Comparison of ENCODE assay signal across 13 cellular contexts in genomic region chr11:877565-877964, GRCh38. TPM values are rescaled to one million over a fixed set of nuclear protein-coding genes. Genes with fewer than 3 reads are reported as not detected.
DNase-seq lines count a peak whose midpoint lies in the region; ATAC-seq and TF ChIP-seq lines count a peak whose summit lies in the region.
"Had no signal": no experiment of that assay in that cellular context is flagged by ENCODE, and none has a peak within 500 bp of the region (broad histone marks: within the 10 kb centered on the region; RNA-seq: fewer than 3 reads in every experiment).

No MANE protein-coding gene starts in this region.

- H3K4ac ChIP-seq in IMR-90 (ENCODE audit: low read depth, low read length) = no peak overlapping the region
- H3K4ac ChIP-seq in neuronal stem cell (ENCODE audit: low read length) = no peak overlapping the region

- POLR2A ChIA-PET in IMR-90 (lab: Charles Lee; ENCODE audit: unreplicated experiment) = no interaction called here

- TF ChIP-seq CTCF in IMR-90 (conservative IDR thresholded peaks at IDR 0.05; ENCODE audit: low read depth, low read length) = no peak
- TF ChIP-seq CTCF in upper lobe of right lung (IDR thresholded peaks at IDR 0.05) = no peak
- TF ChIP-seq CTCF in psoas muscle (IDR thresholded peaks at IDR 0.05) = no peak

- H3K36me3 ChIP-seq in IMR-90 (ENCODE audit: control insufficient read depth, insufficient read depth, low read length) (peaks cover 11% of the 10 kb centered on the region), neuronal stem cell (replicated peaks in 1 of 2; ENCODE audit: control insufficient read depth in 2 of 2, insufficient read depth in 2 of 2, low read length in 2 of 2) (peaks cover 30 to 54% of the 10 kb centered on the region in 2 donors), upper lobe of right lung (no peaks in the 10 kb centered on the region), psoas muscle (ENCODE audit: insufficient read depth in 1 of 2, low read depth in 1 of 2) (peaks cover 2 to 17% of the 10 kb centered on the region in 2 donors)

- H4K91ac ChIP-seq in IMR-90 (ENCODE audit: insufficient read depth, low read depth, low read length) (no peak overlapping the region), neuronal stem cell (ENCODE audit: low read depth, low read length, poor library complexity) (no peak overlapping the region)

- H3K27ac ChIP-seq in IMR-90 (ENCODE audit: insufficient read depth, low read length) (no peak overlapping the region), neuronal stem cell (replicated peaks; ENCODE audit: low read length) (no peak overlapping the region), upper lobe of right lung (no peak overlapping the region), psoas muscle (no peak overlapping the region)

- H3K27me3 ChIP-seq in IMR-90 (ENCODE audit: control insufficient read depth, insufficient read depth, low read length) (no peaks in the 10 kb centered on the region), neuronal stem cell (ENCODE audit: control insufficient read depth in 3 of 3, insufficient read depth in 3 of 3, low read depth in 1 of 3, low read length in 3 of 3) (no peaks in the 10 kb centered on the region), upper lobe of right lung (no peaks in the 10 kb centered on the region), psoas muscle (ENCODE audit: insufficient read depth in 3 of 3, low read length in 2 of 3) (no peaks in the 10 kb centered on the region)

- H2AFZ ChIP-seq in IMR-90 (replicated peaks; ENCODE audit: low read length, poor library complexity) = no peak overlapping the region
- H2AFZ ChIP-seq in neuronal stem cell (ENCODE audit: low read length) = no peak overlapping the region

- no peak overlapping the region for H3K4me3 ChIP-seq in IMR-90 (ENCODE audit: insufficient read depth, low read depth, low read length)
- peak overlapping the region in 1 of 2 donors; percentile 27 for H3K4me3 ChIP-seq in neuronal stem cell (ENCODE audit: low read length in 2 of 2)
- H3K4me3 ChIP-seq in upper lobe of right lung = no peak overlapping the region
- no peak overlapping the region for H3K4me3 ChIP-seq in psoas muscle

- H3K18ac ChIP-seq in IMR-90 (ENCODE audit: low read depth, low read length) = no peak overlapping the region
- H3K18ac ChIP-seq in neuronal stem cell (ENCODE audit: low read length) = no peak overlapping the region

- CTCF ChIA-PET in IMR-90 (lab: Yijun Ruan, JAX) = no interaction called here

- no peak overlapping the region for H2BK20ac ChIP-seq in IMR-90 (ENCODE audit: low read depth, low read length)

- WGBS in IMR-90 (ENCODE audit: extremely low coverage in 2 of 2, insufficient read length in 1 of 2), 2 experiments = 87% methylated on average over 3 of the region's 11 CpGs; no CpG with 5 or more reads in 1 of the 2 experiments
- WGBS in neuronal stem cell (ENCODE audit: extremely low coverage in 2 of 2, insufficient read length in 2 of 2, insufficient replicate concordance in 1 of 2), 2 donors = no CpG with 5 or more reads among the region's 11 CpGs
- 92 to 99% (median 94%) methylated on average over 8 to 11 of the region's 11 CpGs for WGBS in psoas muscle, 3 donors

- H3K79me1 ChIP-seq in IMR-90 (ENCODE audit: low read depth in 1 of 2, low read length in 2 of 2) (no peaks in the 10 kb centered on the region), neuronal stem cell (ENCODE audit: low read depth, low read length) (peaks cover 6% of the 10 kb centered on the region)

- no peak for TF ChIP-seq POLR2A in IMR-90 (IDR thresholded peaks at IDR 0.05; ENCODE audit: low read depth, low read length)

- H3K23ac ChIP-seq in IMR-90 (ENCODE audit: low read depth, low read length) = no peak overlapping the region
- H3K23ac ChIP-seq in neuronal stem cell (ENCODE audit: low read depth, low read length, poor library complexity) = no peak overlapping the region

- no TSS peak for BruUV-seq in IMR-90 (replicated peaks; lab: Mats Ljungman, UMichigan)

- no peak overlapping the region for H2AK5ac ChIP-seq in IMR-90 (ENCODE audit: low read depth, low read length)
- H2AK5ac ChIP-seq in neuronal stem cell (ENCODE audit: low read depth, low read length) = no peak overlapping the region

- H3K9me1 ChIP-seq in IMR-90 (ENCODE audit: insufficient read depth, low read length) = no peaks in the 10 kb centered on the region; the same call in 1 of the 2 replicates

- H2BK12ac ChIP-seq in neuronal stem cell (ENCODE audit: low read length) = no peak overlapping the region

- no peak overlapping the region for H3K14ac ChIP-seq in IMR-90 (replicated peaks; ENCODE audit: low read depth, low read length)
- H3K14ac ChIP-seq in neuronal stem cell (ENCODE audit: low read length) = no peak overlapping the region

- H4K5ac ChIP-seq in IMR-90 (ENCODE audit: low read depth, low read length) = no peak overlapping the region

- in situ Hi-C loops in IMR-90 (cut with MboI; ENCODE audit: low sequenced_read_pairs) = no loop called here

- H3K9me3 ChIP-seq in IMR-90 (ENCODE audit: control insufficient read depth, insufficient read depth, low read length) = no peaks in the 10 kb centered on the region
- no peaks in the 10 kb centered on the region for H3K9me3 ChIP-seq in neuronal stem cell (replicated peaks in 1 of 2; ENCODE audit: control insufficient read depth in 2 of 2, insufficient read depth in 1 of 2, low read depth in 1 of 2, low read length in 2 of 2)
- no peaks in the 10 kb centered on the region for H3K9me3 ChIP-seq in upper lobe of right lung
- H3K9me3 ChIP-seq in psoas muscle = no peaks in the 10 kb centered on the region

- no peak overlapping the region for H2BK120ac ChIP-seq in IMR-90 (ENCODE audit: low read depth, low read length)
- peak overlapping the region; percentile 47 for H2BK120ac ChIP-seq in neuronal stem cell (ENCODE audit: low read depth, low read length)

- H2BK15ac ChIP-seq in IMR-90 (ENCODE audit: low read depth, low read length) = no peak overlapping the region
- no peak overlapping the region for H2BK15ac ChIP-seq in neuronal stem cell (ENCODE audit: low read length)

- no peak overlapping the region for H3K9ac ChIP-seq in IMR-90 (ENCODE audit: low read depth, low read length)
- no peak overlapping the region for H3K9ac ChIP-seq in neuronal stem cell (ENCODE audit: low read depth, low read length, poor library complexity)

- dilution Hi-C loops in IMR-90 (cut with HindIII; ENCODE audit: low sequenced_read_pairs, unreplicated experiment) = no loop called here

- H3K4me2 ChIP-seq in IMR-90 (ENCODE audit: low read depth, low read length) (no peak overlapping the region), neuronal stem cell (ENCODE audit: insufficient read depth, low read length, poor library complexity, severe bottlenecking) (no peak overlapping the region)

- no peak overlapping the region for H4K8ac ChIP-seq in IMR-90 (ENCODE audit: low read depth in 2 of 2, low read length in 2 of 2)
- H4K8ac ChIP-seq in neuronal stem cell (ENCODE audit: low read depth, low read length) = no peak overlapping the region

- intact Hi-C loops in IMR-90 (cut with micrococcal nuclease) = no loop called here
- intact Hi-C loops in left ventricle myocardium superior (cut with micrococcal nuclease) = no loop called here
- intact Hi-C loops in upper lobe of right lung (cut with DNase I) = no loop called here
- intact Hi-C loops in psoas muscle (cut with DNase I) = no loop called here

- no peak overlapping the region for H2AK9ac ChIP-seq in IMR-90 (replicated peaks; ENCODE audit: low read depth, low read length, poor library complexity)

- H2BK5ac ChIP-seq in IMR-90 (ENCODE audit: low read depth, low read length, poor library complexity, severe bottlenecking) (no peak overlapping the region), neuronal stem cell (ENCODE audit: low read length) (no peak overlapping the region)

- DNase-seq in NCI-H1417 (lab: John Stamatoyannopoulos, UW) = peak in 2 of 3 experiments; percentile 12 to 31
- no peak for DNase-seq in NCI-H1417 treated with DMSO at 0.1 percent for 48 hours (lab: John Stamatoyannopoulos, UW)
- no peak for DNase-seq in IMR-90
- peak; percentile 38 to 46 for DNase-seq in activated CD4-positive, alpha-beta T cell treated with anti-CD3 and anti-CD28 coated beads, Interleukin-2, amount 50 U/mL, for 48 hours
- no peak for DNase-seq in neuronal stem cell (ENCODE audit: low spot score)
- no peak for DNase-seq in left ventricle myocardium superior
- no peak for DNase-seq in upper lobe of right lung
- no peak for DNase-seq in psoas muscle
- DNase-seq: 8988T, kidney, natural killer cell, NCI-H2107, Right ventricle myocardium superior had no signal

- no peaks in the 10 kb centered on the region; the same call in 1 of the 2 replicates for H4K20me1 ChIP-seq in IMR-90 (ENCODE audit: insufficient read depth, low read length)

- TF ChIP-seq RAD21 in IMR-90 (IDR thresholded peaks at IDR 0.05; ENCODE audit: low read length) = no peak

- H3K56ac ChIP-seq in IMR-90 (ENCODE audit: extremely low read depth, insufficient read depth, low read length) = no peak overlapping the region

- H3K4me1 ChIP-seq in IMR-90 (ENCODE audit: control insufficient read depth, insufficient read depth, low read length) (no peaks in the 10 kb centered on the region; the same call in 1 of the 2 replicates), neuronal stem cell (ENCODE audit: control insufficient read depth in 2 of 2, insufficient read depth in 1 of 2, low read depth in 1 of 2, low read length in 2 of 2) (no peaks in the 10 kb centered on the region), upper lobe of right lung (no peaks in the 10 kb centered on the region), psoas muscle (peaks cover 11% of the 10 kb centered on the region)

- ATAC-seq in IMR-90 (ENCODE audit: low read depth) (0 out of 2 replicates have a peak, but pooled peaks have one; percentile 9), left ventricle myocardium superior (no peak), upper lobe of right lung (no peak), psoas muscle (no peak)
- ATAC-seq: natural killer cell had no signal

RNA-seq across cellular contexts. Expression of gene CHID1, which starts 33.0 kb away (rescaled TPM):
- total RNA-seq in IMR-90 (2012; rRNA removed) = 30.3 and 34.2 TPM in 2 replicates
- 121 and 140 TPM in 2 replicates for polyA plus RNA-seq in IMR-90 (2012; rRNA removed)
- 278 and 288 TPM in 2 replicates for polyA plus RNA-seq in IMR-90 (2012; cell fraction: cytosol; rRNA removed)
- 60.7 and 79.7 TPM in 2 replicates for polyA plus RNA-seq in IMR-90 (2012; cell fraction: nucleus; rRNA removed; ENCODE audit: low replicate concordance)
- 42.0 TPM for polyA plus RNA-seq in neuronal stem cell (2013, experiment 1 of 2)
- 43.9 TPM for polyA plus RNA-seq in neuronal stem cell (2013, experiment 2 of 2)
- total RNA-seq in left ventricle myocardium superior = 53.0 TPM
- total RNA-seq in upper lobe of right lung = 52.9 TPM
- 10 to 100 TPM; 31.2 to 44.5 (median 34.7) TPM for total RNA-seq in psoas muscle
- polyA plus RNA-seq in psoas muscle = 10 to 100 TPM; 25.5 to 40.4 (median 28.3) TPM

RNA-seq across cellular contexts. Expression of gene TSPAN4, which starts 34.9 kb away (rescaled TPM):
- total RNA-seq in IMR-90 (2012; rRNA removed) = 143 and 161 TPM in 2 replicates
- 293 and 327 TPM in 2 replicates for polyA plus RNA-seq in IMR-90 (2012; rRNA removed)
- polyA plus RNA-seq in IMR-90 (2012; cell fraction: cytosol; rRNA removed) = 286 and 483 TPM in 2 replicates
- 295 and 963 TPM in 2 replicates for polyA plus RNA-seq in IMR-90 (2012; cell fraction: nucleus; rRNA removed; ENCODE audit: low replicate concordance)
- 39.4 TPM for polyA plus RNA-seq in neuronal stem cell (2013, experiment 1 of 2)
- 35.6 TPM for polyA plus RNA-seq in neuronal stem cell (2013, experiment 2 of 2)
- 40.5 TPM for total RNA-seq in left ventricle myocardium superior
- total RNA-seq in upper lobe of right lung = 167 TPM
- total RNA-seq in psoas muscle = 10 to 100 TPM; 13.9 to 22.1 (median 16.8) TPM
- 10 to 100 TPM; 11.4 to 38.5 (median 25.1) TPM for polyA plus RNA-seq in psoas muscle

RNA-seq across cellular contexts. Expression of gene POLR2L, which starts 35.2 kb away (rescaled TPM):
- 44.4 and 123 TPM in 2 replicates for total RNA-seq in IMR-90 (2012; rRNA removed)
- 416 and 907 TPM in 2 replicates for polyA plus RNA-seq in IMR-90 (2012; rRNA removed)
- 193 and 430 TPM in 2 replicates for polyA plus RNA-seq in IMR-90 (2012; cell fraction: cytosol; rRNA removed)
- 27.7 and 112 TPM in 2 replicates for polyA plus RNA-seq in IMR-90 (2012; cell fraction: nucleus; rRNA removed; ENCODE audit: low replicate concordance)
- 129 TPM for polyA plus RNA-seq in neuronal stem cell (2013, experiment 1 of 2)
- polyA plus RNA-seq in neuronal stem cell (2013, experiment 2 of 2) = 129 TPM
- 266 TPM for total RNA-seq in left ventricle myocardium superior
- 138 TPM for total RNA-seq in upper lobe of right lung
- total RNA-seq in psoas muscle = 100 to 1,000 TPM; 113 to 205 (median 156) TPM
- 100 to 1,000 TPM; 114 to 178 (median 176) TPM for polyA plus RNA-seq in psoas muscle

RNA-seq across cellular contexts. Expression of gene CD151, which starts 44.8 kb away (rescaled TPM):
- total RNA-seq in IMR-90 (2012; rRNA removed) (789 and 1,150 TPM in 2 replicates), left ventricle myocardium superior (401 TPM), upper lobe of right lung (486 TPM), psoas muscle (100 to 1,000 TPM; 149 to 175 (median 161) TPM)
- polyA plus RNA-seq in IMR-90 (2012; rRNA removed) (1,267 and 1,435 TPM in 2 replicates), psoas muscle (100 to 1,000 TPM; 158 to 358 (median 224) TPM)
- 933 and 2,823 TPM in 2 replicates for polyA plus RNA-seq in IMR-90 (2012; cell fraction: cytosol; rRNA removed)
- 859 and 2,218 TPM in 2 replicates for polyA plus RNA-seq in IMR-90 (2012; cell fraction: nucleus; rRNA removed; ENCODE audit: low replicate concordance)
- polyA plus RNA-seq in neuronal stem cell (2013, experiment 1 of 2) = 74.1 TPM
- polyA plus RNA-seq in neuronal stem cell (2013, experiment 2 of 2) = 74.3 TPM

RNA-seq across cellular contexts. Expression of gene AP2A2, which starts 48.1 kb away (rescaled TPM):
- total RNA-seq in IMR-90 (2012; rRNA removed) (19.9 and 20.3 TPM in 2 replicates), left ventricle myocardium superior (42.6 TPM), upper lobe of right lung (92.0 TPM), psoas muscle (10 to 100 TPM; 26.5 to 31.4 (median 27.7) TPM)
- polyA plus RNA-seq in IMR-90 (2012; rRNA removed) (49.0 and 53.6 TPM in 2 replicates), psoas muscle (10 to 100 TPM; 15.9 to 21.7 (median 19.8) TPM)
- 46.9 and 51.2 TPM in 2 replicates for polyA plus RNA-seq in IMR-90 (2012; cell fraction: cytosol; rRNA removed)
- polyA plus RNA-seq in IMR-90 (2012; cell fraction: nucleus; rRNA removed; ENCODE audit: low replicate concordance) = 155 and 163 TPM in 2 replicates
- polyA plus RNA-seq in neuronal stem cell (2013, experiment 1 of 2) = 49.2 TPM
- polyA plus RNA-seq in neuronal stem cell (2013, experiment 2 of 2) = 52.4 TPM

Comparison
In these comparisons a context has a peak if more than half of its experiments do, and no peak if none do; other contexts are left out.
1. DNase-seq: peak in NCI-H1417 (2 of 3) and activated CD4-positive, alpha-beta T cell treated with anti-CD3 and anti-CD28 coated beads, Interleukin-2, amount 50 U/mL, for 48 hours (2 of 2); none in NCI-H1417 treated with DMSO at 0.1 percent for 48 hours (single experiment), IMR-90 (single experiment), neuronal stem cell (single experiment), left ventricle myocardium superior (single experiment), upper lobe of right lung (single experiment) and psoas muscle (0 of 2).